19 cellular contexts compared by ENCODE assay signal in genomic region chr11:114191893-114192292, GRCh38.
A peak's percentile ranks its signal among the peaks of the same experiment; 100 is the strongest.
DNase-seq lines count a peak whose midpoint lies in the region; TF ChIP-seq lines count a peak whose summit lies in the region.
"Had no signal": no experiment of that assay in that cellular context is flagged by ENCODE, and none has a peak within 500 bp of the region (broad histone marks: within the 10 kb centered on the region; RNA-seq: fewer than 3 reads in every experiment).

No MANE protein-coding gene starts in this region.

- H3K36me3 Mint-ChIP-seq in neural progenitor cell = peaks cover 65% of the 10 kb centered on the region

- DNase-seq in left ventricle myocardium inferior = no peak
- no peak for DNase-seq in cardiac septum (ENCODE audit: low spot score)
- no peak for DNase-seq in ascending aorta (ENCODE audit: low spot score in 2 of 2)
- no peak for DNase-seq in neural progenitor cell (ENCODE audit: low spot score)
- DNase-seq in tibial artery = no peak
- DNase-seq in mesenteric fat pad (ENCODE audit: low spot score) = no peak
- DNase-seq in NK-92 (lab: John Stamatoyannopoulos, UW; ENCODE audit: unreplicated experiment) = no peak
- no peak for DNase-seq in stimulated activated CD4-positive, alpha-beta T cell treated with anti-CD3 and anti-CD28 coated beads, Interleukin-2, amount 100 ng/mL, for 48 hours
- DNase-seq: DMS53, GDM1, Kasumi-1, MG63, NCI-H1417, NCI-H187, NCI-H446, NCI-H526, OCI-M1, SK-N-SH had no signal

- peaks cover 10% of the 10 kb centered on the region for H3K27me3 Mint-ChIP-seq in neural progenitor cell (ENCODE audit: insufficient read depth, low read depth)

- no peak overlapping the region for H3K27ac Mint-ChIP-seq in neural progenitor cell

- no peak overlapping the region for H3K9ac ChIP-seq in neural progenitor cell
- H3K9ac ChIP-seq: SK-N-SH had no signal

- H3K27me3 ChIP-seq in left ventricle myocardium inferior (ENCODE audit: low read depth) = no peaks in the 10 kb centered on the region
- H3K27me3 ChIP-seq in ascending aorta = no peaks in the 10 kb centered on the region
- H3K27me3 ChIP-seq in neural progenitor cell = no peaks in the 10 kb centered on the region
- H3K27me3 ChIP-seq in tibial artery = no peaks in the 10 kb centered on the region

- H3K9me3 ChIP-seq in left ventricle myocardium inferior (replicated peaks) = peaks cover 7% of the 10 kb centered on the region
- no peaks in the 10 kb centered on the region for H3K9me3 ChIP-seq in ascending aorta
- no peaks in the 10 kb centered on the region for H3K9me3 ChIP-seq in neural progenitor cell (ENCODE audit: low read depth)
- no peaks in the 10 kb centered on the region for H3K9me3 ChIP-seq in tibial artery
- H3K9me3 ChIP-seq: MG63, SK-N-SH had no signal

- intact Hi-C loops in left ventricle myocardium inferior (cut with micrococcal nuclease) (no loop called here), cardiac septum (cut with DNase I) (loop anchor here (10.0 kb wide), 1 partner anchor 317 kb away; the partner anchor contains the start of gene USP28), ascending aorta (cut with DNase I) (no loop called here), tibial artery (cut with DNase I; ENCODE audit: low total_unique reads) (no loop called here)

- peak overlapping the region; percentile 19 for H3K4me3 Mint-ChIP-seq in neural progenitor cell
- H3K4me3 Mint-ChIP-seq: CD14-positive monocyte had no signal

- H3K27ac ChIP-seq in left ventricle myocardium inferior (replicated peaks) = peak overlapping the region; percentile 95
- H3K27ac ChIP-seq in ascending aorta = peak overlapping the region; percentile 88 to 98
- H3K27ac ChIP-seq in neural progenitor cell = no peak overlapping the region
- H3K27ac ChIP-seq in tibial artery = peak overlapping the region; percentile 83 to 84

- no peak for TF ChIP-seq CTCF in left ventricle myocardium inferior (IDR thresholded peaks at IDR 0.05; ENCODE audit: borderline replicate concordance)
- TF ChIP-seq CTCF in ascending aorta (IDR thresholded peaks at IDR 0.05) = no peak
- TF ChIP-seq CTCF in neural progenitor cell (IDR thresholded peaks at IDR 0.05) = no peak
- no peak for TF ChIP-seq CTCF in tibial artery (IDR thresholded peaks at IDR 0.05)

- H3K4me3 ChIP-seq in left ventricle myocardium inferior (no peak overlapping the region), ascending aorta (no peak overlapping the region), neural progenitor cell (no peak overlapping the region), tibial artery (no peak overlapping the region)
- H3K4me3 ChIP-seq: MG63 had no signal

- peaks cover 16% of the 10 kb centered on the region for H3F3A ChIP-seq in neural progenitor cell (ENCODE audit: low read depth)

- H3K4me2 ChIP-seq in neural progenitor cell = no peak overlapping the region
- H3K4me2 ChIP-seq: SK-N-SH had no signal

- peaks cover 26% of the 10 kb centered on the region for H3K9me3 Mint-ChIP-seq in neural progenitor cell

- H3K36me3 ChIP-seq in left ventricle myocardium inferior (peaks cover 57% of the 10 kb centered on the region), ascending aorta (peaks cover 73 to 79% of the 10 kb centered on the region in 2 donors), neural progenitor cell (peaks cover 9% of the 10 kb centered on the region), tibial artery (peaks cover 74 to 93% (median 89%) of the 10 kb centered on the region in 3 donors)
- H3K36me3 ChIP-seq: MG63 had no signal

- H2AFZ ChIP-seq in neural progenitor cell (replicated peaks) = no peak overlapping the region

- H3K79me2 ChIP-seq in neural progenitor cell (ENCODE audit: low read depth) = no peaks in the 10 kb centered on the region

- peaks cover 74% of the 10 kb centered on the region for H3K4me1 ChIP-seq in left ventricle myocardium inferior
- peaks cover 26 to 46% of the 10 kb centered on the region in 2 donors for H3K4me1 ChIP-seq in ascending aorta
- H3K4me1 ChIP-seq in neural progenitor cell = peaks cover 32% of the 10 kb centered on the region
- peaks cover 0 to 83% (median 52%) of the 10 kb centered on the region in 4 donors for H3K4me1 ChIP-seq in tibial artery

- H4K20me1 ChIP-seq in neural progenitor cell (ENCODE audit: low read depth) = no peaks in the 10 kb centered on the region

- peaks cover 43% of the 10 kb centered on the region for H3K4me1 Mint-ChIP-seq in neural progenitor cell
